Comparison of ENCODE assay signal across 10 cellular contexts in the genomic region with DNA sequence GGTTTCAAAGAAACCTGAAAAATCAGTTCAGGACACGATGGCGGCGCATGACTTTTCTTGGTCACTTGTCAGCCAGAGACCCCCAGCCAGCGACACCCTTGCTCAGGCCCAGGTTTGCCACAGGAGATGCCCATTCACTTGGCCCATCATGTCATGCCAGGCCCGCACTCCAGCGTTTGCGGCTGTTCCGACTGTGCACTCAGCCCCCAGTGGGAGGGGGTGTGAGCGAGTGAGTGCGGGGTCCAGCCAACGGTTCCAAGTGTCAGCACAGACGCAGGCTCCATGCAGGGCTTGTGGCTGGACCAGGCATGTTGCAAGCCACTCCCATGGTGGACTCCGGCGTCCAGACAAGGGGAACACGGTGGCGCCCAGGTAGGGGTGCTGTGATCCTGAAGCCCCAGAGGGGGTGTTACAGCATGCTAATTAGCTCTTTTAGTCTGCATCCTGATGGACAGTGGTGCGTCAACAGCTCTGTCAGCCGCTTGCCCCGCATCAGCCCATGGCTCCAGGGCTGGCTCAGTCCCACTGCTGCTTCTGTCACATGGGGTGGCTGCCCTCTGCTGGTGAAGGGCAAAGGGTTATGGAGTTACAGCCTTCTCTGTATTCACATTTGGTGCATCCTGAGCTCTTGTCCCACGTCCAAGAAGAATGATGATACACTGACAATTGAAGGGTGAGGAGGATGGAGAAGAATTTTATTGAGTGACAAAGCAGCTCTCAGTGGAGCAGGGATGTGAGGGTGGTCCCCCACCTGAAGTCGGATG. TPM values are rescaled to one million over a fixed set of nuclear protein-coding genes. Genes with fewer than 3 reads are reported as not detected.
DNase-seq lines count a peak whose midpoint lies in the region; ATAC-seq and TF ChIP-seq lines count a peak whose summit lies in the region.
"Had no signal": no experiment of that assay in that cellular context is flagged by ENCODE, and none has a peak within 500 bp of the region (broad histone marks: within the 10 kb centered on the region; RNA-seq: fewer than 3 reads in every experiment).

No MANE protein-coding gene starts in this region.

- no peaks in the 10 kb centered on the region for H4K20me1 ChIP-seq in KMS-11 (ENCODE audit: insufficient read depth)

- H3K36me3 ChIP-seq in KMS-11 (ENCODE audit: insufficient read depth), result no peaks in the 10 kb centered on the region
- no peaks in the 10 kb centered on the region for H3K36me3 ChIP-seq in effector memory CD4-positive, alpha-beta T cell (ENCODE audit: control insufficient read depth, insufficient read depth, low read length)
- no peaks in the 10 kb centered on the region for H3K36me3 ChIP-seq in ascending aorta

- no peak overlapping the region for H3K9ac ChIP-seq in KMS-11

- H3K27me3 ChIP-seq in KMS-11 (ENCODE audit: insufficient read depth, low read depth) (no peaks in the 10 kb centered on the region), ascending aorta (no peaks in the 10 kb centered on the region)
- H3K27me3 ChIP-seq in effector memory CD4-positive, alpha-beta T cell (replicated peaks; ENCODE audit: control insufficient read depth, insufficient read depth, low read length, poor library complexity, severe bottlenecking), result no peaks in the 10 kb centered on the region

- intact Hi-C loops in ascending aorta (cut with DNase I), result no loop called here

- H2AFZ ChIP-seq in KMS-11 (ENCODE audit: low read depth), result no peak overlapping the region

- H3K79me2 ChIP-seq in KMS-11 (ENCODE audit: insufficient read depth, low read depth), result peaks cover 10% of the 10 kb centered on the region; the same call in 1 of the 2 replicates

- peaks cover 2% of the 10 kb centered on the region for H3K4me1 ChIP-seq in KMS-11 (ENCODE audit: low read depth, poor library complexity, severe bottlenecking)
- H3K4me1 ChIP-seq in effector memory CD4-positive, alpha-beta T cell (ENCODE audit: control insufficient read depth, insufficient read depth, low read length, poor library complexity, severe bottlenecking), result peaks cover 6% of the 10 kb centered on the region
- H3K4me1 ChIP-seq in ascending aorta, result peaks cover 5 to 6% of the 10 kb centered on the region in 2 donors

- H3K4me2 ChIP-seq in KMS-11, result no peak overlapping the region

- H3K4me3 ChIP-seq in KMS-11 (IDR thresholded peaks at IDR 0.05; ENCODE audit: insufficient read depth, low read depth, low read length) (no peak overlapping the region), ascending aorta (no peak overlapping the region)
- no peak overlapping the region for H3K4me3 ChIP-seq in effector memory CD4-positive, alpha-beta T cell (ENCODE audit: insufficient read depth, low read depth, low read length, poor library complexity, severe bottlenecking)

- no peak overlapping the region for H3K27ac ChIP-seq in KMS-11
- no peak overlapping the region for H3K27ac ChIP-seq in effector memory CD4-positive, alpha-beta T cell (ENCODE audit: insufficient read depth, low read length, poor library complexity, severe bottlenecking)
- no peak overlapping the region for H3K27ac ChIP-seq in ascending aorta

- no peak for ATAC-seq in activated T-cell treated with anti-CD3 and anti-CD28 coated beads, Interleukin-2, amount 50 U/mL, for 72 hours (replicated peaks in 1 of 2)
- ATAC-seq in naive B cell (ENCODE audit: low read depth in 2 of 2) (no peak), GM21360 (IDR thresholded peaks at IDR 0.05; ENCODE audit: unreplicated experiment) (no peak), GM21717 (IDR thresholded peaks at IDR 0.05; ENCODE audit: unreplicated experiment) (no peak)

- peaks cover 2 to 4% of the 10 kb centered on the region in 2 donors for H3K9me3 Mint-ChIP-seq in activated T-cell treated with anti-CD3 and anti-CD28 coated beads, Interleukin-2, amount 50 U/mL, for 72 hours
- peaks cover 0 to 5% (median 4%) of the 10 kb centered on the region in 7 donors for H3K9me3 Mint-ChIP-seq in naive B cell
- H3K9me3 Mint-ChIP-seq: activated naive CD4-positive, alpha-beta T cell treated with anti-CD3 and anti-CD28 coated beads, Interleukin-2, amount 50 U/mL, for 24 hours had no signal

- no peaks in the 10 kb centered on the region for H3K27me3 Mint-ChIP-seq in activated T-cell treated with anti-CD3 and anti-CD28 coated beads, Interleukin-2, amount 50 U/mL, for 72 hours (ENCODE audit: low read depth)
- H3K27me3 Mint-ChIP-seq in naive B cell, result peaks cover 0 to 4% (median 0%) of the 10 kb centered on the region in 3 donors
- H3K27me3 Mint-ChIP-seq: activated naive CD4-positive, alpha-beta T cell treated with anti-CD3 and anti-CD28 coated beads, Interleukin-2, amount 50 U/mL, for 24 hours had no signal

- DNase-seq in ELR (ENCODE audit: low read depth) (peak; percentile 51), naive B cell (peak; percentile 17), ascending aorta (ENCODE audit: low spot score in 2 of 2) (no peak)
- peak; percentile 56 to 65 for DNase-seq in activated T-cell treated with anti-CD3 and anti-CD28 coated beads, Interleukin-2, amount 50 U/mL, for 72 hours
- DNase-seq in effector memory CD4-positive, alpha-beta T cell, result no peak
- DNase-seq: NCI-H69 had no signal

- peaks cover 15% of the 10 kb centered on the region for H3K4me1 Mint-ChIP-seq in activated T-cell treated with anti-CD3 and anti-CD28 coated beads, Interleukin-2, amount 50 U/mL, for 72 hours (ENCODE audit: low read depth)
- H3K4me1 Mint-ChIP-seq in naive B cell, result peaks cover 10 to 17% (median 12%) of the 10 kb centered on the region in 3 donors

- TF ChIP-seq CTCF in KMS-11 (conservative IDR thresholded peaks at IDR 0.05; ENCODE audit: low read depth, low read length), result 0 out of 2 replicates have a peak, but pooled peaks have one; percentile 22
- peak in 1 of 3 experiments; percentile 17 for TF ChIP-seq CTCF in ascending aorta (IDR thresholded peaks at IDR 0.05)

- no peak overlapping the region for H3K4me3 Mint-ChIP-seq in activated T-cell treated with anti-CD3 and anti-CD28 coated beads, Interleukin-2, amount 50 U/mL, for 72 hours
- peak overlapping the region in 3 of 8 donors; percentile 0 to 74 (median 73) for H3K4me3 Mint-ChIP-seq in naive B cell
- H3K4me3 Mint-ChIP-seq: activated naive CD4-positive, alpha-beta T cell treated with anti-CD3 and anti-CD28 coated beads, Interleukin-2, amount 50 U/mL, for 24 hours had no signal

- peaks cover 7 to 8% of the 10 kb centered on the region in 2 donors for H3K36me3 Mint-ChIP-seq in activated T-cell treated with anti-CD3 and anti-CD28 coated beads, Interleukin-2, amount 50 U/mL, for 72 hours (ENCODE audit: insufficient read depth in 2 of 2)
- peaks cover 0 to 8% of the 10 kb centered on the region in 2 donors for H3K36me3 Mint-ChIP-seq in naive B cell
- H3K36me3 Mint-ChIP-seq: activated naive CD4-positive, alpha-beta T cell treated with anti-CD3 and anti-CD28 coated beads, Interleukin-2, amount 50 U/mL, for 24 hours had no signal

- no peak overlapping the region for H3K27ac Mint-ChIP-seq in activated T-cell treated with anti-CD3 and anti-CD28 coated beads, Interleukin-2, amount 50 U/mL, for 72 hours
- H3K27ac Mint-ChIP-seq in naive B cell, result no peak overlapping the region
- H3K27ac Mint-ChIP-seq: activated naive CD4-positive, alpha-beta T cell treated with anti-CD3 and anti-CD28 coated beads, Interleukin-2, amount 50 U/mL, for 24 hours had no signal

- no peaks in the 10 kb centered on the region for H3K9me3 ChIP-seq in effector memory CD4-positive, alpha-beta T cell (ENCODE audit: control insufficient read depth, low read length)
- no peaks in the 10 kb centered on the region for H3K9me3 ChIP-seq in ascending aorta

RNA-seq across cellular contexts. Expression of gene MAEA, which starts 3.7 kb away (rescaled TPM):
- total RNA-seq in activated T-cell treated with anti-CD3 and anti-CD28 coated beads, Interleukin-2, amount 50 U/mL, for 72 hours, result 10 to 100 TPM; 38.4 to 48.4 TPM
- polyA plus RNA-seq in naive B cell (ENCODE audit: low read depth in 6 of 6), result 10 to 100 TPM; 45.7 to 72.6 (median 57.1) TPM
- total RNA-seq in ascending aorta, result 56.3 TPM

RNA-seq across cellular contexts. Expression of gene CTBP1, which starts 37.0 kb away (rescaled TPM):
- 100 to 1,000 TPM; 182 to 190 TPM for total RNA-seq in activated T-cell treated with anti-CD3 and anti-CD28 coated beads, Interleukin-2, amount 50 U/mL, for 72 hours
- 10 to 100 TPM; 46.4 to 98.8 (median 79.8) TPM for polyA plus RNA-seq in naive B cell (ENCODE audit: low read depth in 6 of 6)
- 273 TPM for total RNA-seq in ascending aorta

Comparison
In these comparisons a context has a peak if more than half of its experiments do, and no peak if none do; other contexts are left out.
1. DNase-seq: peak in ELR (single experiment), activated T-cell treated with anti-CD3 and anti-CD28 coated beads, Interleukin-2, amount 50 U/mL, for 72 hours (2 of 2) and naive B cell (single experiment); none in effector memory CD4-positive, alpha-beta T cell (0 of 3) and ascending aorta (0 of 2).